Comparison of ENCODE assay signal across 1 cellular context in the genomic region with DNA sequence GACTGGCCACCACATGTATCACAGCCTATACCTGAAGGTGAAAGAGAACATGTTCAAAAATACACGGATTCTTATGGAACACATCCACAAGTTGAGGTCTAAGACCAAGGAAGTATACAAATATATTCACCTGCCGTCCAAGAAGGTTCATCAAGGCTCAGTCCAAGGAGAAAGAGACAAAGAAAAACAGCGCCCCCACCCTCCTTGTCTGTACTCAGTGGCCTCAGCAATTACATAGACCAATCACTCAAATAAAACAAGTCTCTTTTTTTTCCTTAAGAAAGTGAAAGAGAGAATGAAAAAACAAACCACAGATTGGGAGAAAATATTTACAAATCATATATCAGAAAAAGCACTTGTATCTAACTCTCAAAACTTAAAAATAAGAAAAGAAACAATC.
TF ChIP-seq lines count a peak whose summit lies in the region.

No MANE protein-coding gene starts in this region.

TF ChIP-seq in GM23338, 12 proteins besides CTCF, POLR2A, EP300 and RAD21 (continued from another document):
- no peak for TF ChIP-seq ZNF462 (CRISPR knock-in tag; IDR thresholded peaks at IDR 0.05)
- TF ChIP-seq REST (IDR thresholded peaks at IDR 0.05; ENCODE audit: unreplicated experiment): no peak
- TF ChIP-seq STAT1 (IDR thresholded peaks at IDR 0.05; ENCODE audit: unreplicated experiment): no peak
- no peak for TF ChIP-seq EZH2 (IDR thresholded peaks at IDR 0.05; ENCODE audit: low read depth, unreplicated experiment)
- TF ChIP-seq JUNB (IDR thresholded peaks at IDR 0.05; ENCODE audit: unreplicated experiment): no peak
- TF ChIP-seq ZNF331 (CRISPR knock-in tag; IDR thresholded peaks at IDR 0.05; ENCODE audit: low read depth): no peak
- no peak for TF ChIP-seq ETS1 (IDR thresholded peaks at IDR 0.05)
